In the genomic region with DNA sequence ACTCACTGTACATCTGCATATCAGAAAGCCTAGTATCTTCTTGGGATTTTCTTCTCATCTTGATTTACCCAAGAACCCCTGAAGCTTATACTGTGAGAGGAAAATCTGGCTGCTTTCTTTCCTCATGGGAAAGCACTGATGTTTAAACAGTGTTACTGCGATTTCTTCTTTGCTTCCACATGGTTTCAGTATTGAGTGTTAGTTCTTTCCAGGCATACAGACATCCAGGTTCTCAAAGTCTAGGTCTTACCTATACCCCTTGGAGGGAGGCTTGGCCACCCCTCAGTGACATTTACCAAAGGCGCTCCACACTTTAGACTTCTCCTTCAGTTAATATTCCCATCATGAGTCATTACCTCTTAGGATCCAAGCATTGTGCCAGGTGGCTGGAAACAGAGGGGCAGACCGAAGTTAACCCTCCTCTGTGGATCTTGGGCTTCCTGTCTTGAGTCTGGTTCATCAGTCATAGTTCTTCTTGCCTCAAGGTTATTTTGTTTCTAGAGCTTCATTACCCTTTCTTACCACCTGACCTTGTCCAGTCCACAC, we compare ENCODE assay signal across 11 cellular contexts.
A peak's percentile ranks its signal among the peaks of the same experiment; 100 is the strongest.
DNase-seq lines count a peak whose midpoint lies in the region; ATAC-seq and TF ChIP-seq lines count a peak whose summit lies in the region.
"Had no signal": no experiment of that assay in that cellular context is flagged by ENCODE, and none has a peak within 500 bp of the region (broad histone marks: within the 10 kb centered on the region; RNA-seq: fewer than 3 reads in every experiment).

No MANE protein-coding gene starts in this region.

- H2AFZ ChIP-seq in H9 (ENCODE audit: low read length) = no peak overlapping the region

- peak; percentile 41 for ATAC-seq in left lung
- ATAC-seq in GM21717 (IDR thresholded peaks at IDR 0.05; ENCODE audit: unreplicated experiment) = no peak
- no peak for ATAC-seq in naive thymus-derived CD4-positive, alpha-beta T cell
- ATAC-seq in HG03108 (IDR thresholded peaks at IDR 0.05; ENCODE audit: unreplicated experiment) = no peak

- H3K18ac ChIP-seq in H9 (ENCODE audit: insufficient read length, low read depth, low read length) = no peak overlapping the region

- no peak overlapping the region for H3K56ac ChIP-seq in H9 (ENCODE audit: insufficient read length, low read depth, low read length)

- POLR2A ChIA-PET in naive thymus-derived CD4-positive, alpha-beta T cell (lab: Charles Lee) = no interaction called here

- no peak overlapping the region for H3K14ac ChIP-seq in H9 (ENCODE audit: insufficient read depth, low read length)

- TF ChIP-seq POLR2A in testis (IDR thresholded peaks at IDR 0.05) = no peak

- CTCF ChIA-PET in naive thymus-derived CD4-positive, alpha-beta T cell (lab: Charles Lee) = no interaction called here

- H2BK120ac ChIP-seq in H9 (ENCODE audit: low read depth, low read length, poor library complexity, severe bottlenecking) = no peak overlapping the region

- H3K4me1 ChIP-seq in H9 (ENCODE audit: insufficient read depth, low read length) = peaks cover 3% of the 10 kb centered on the region; the same call in 1 of the 2 replicates
- H3K4me1 ChIP-seq in left lung = no peaks in the 10 kb centered on the region
- no peaks in the 10 kb centered on the region for H3K4me1 ChIP-seq in testis
- no peaks in the 10 kb centered on the region for H3K4me1 ChIP-seq in naive thymus-derived CD4-positive, alpha-beta T cell (ENCODE audit: control insufficient read depth in 2 of 2, insufficient read depth in 2 of 2, low read length in 2 of 2)
- H3K4me1 ChIP-seq: sigmoid colon had no signal

- H3K23me2 ChIP-seq in H9 (ENCODE audit: insufficient read length, low read depth, low read length, poor library complexity, severe bottlenecking) = no peaks in the 10 kb centered on the region

- H3K36me3 Mint-ChIP-seq in H9 (ENCODE audit: insufficient read depth in 1 of 3, low read depth in 3 of 3) = no peaks in the 10 kb centered on the region
- H3K36me3 Mint-ChIP-seq in naive thymus-derived CD4-positive, alpha-beta T cell = peaks cover 0 to 4% (median 0%) of the 10 kb centered on the region in 5 donors

- no peak overlapping the region for H2BK12ac ChIP-seq in H9 (ENCODE audit: insufficient read length, low read depth, low read length)

- no peak overlapping the region for H2BK5ac ChIP-seq in H9 (ENCODE audit: insufficient read length, low read length)

- no peak overlapping the region for H3K4me3 Mint-ChIP-seq in H9
- H3K4me3 Mint-ChIP-seq in naive thymus-derived CD4-positive, alpha-beta T cell = no peak overlapping the region
- H3K4me3 Mint-ChIP-seq: activated T-cell treated with anti-CD3 and anti-CD28 coated beads, Interleukin-2, amount 50 U/mL, for 24 hours; stimulated activated naive CD8-positive, alpha-beta T cell treated with anti-CD3 and anti-CD28 coated beads, Interleukin-15, Interleukin-2, amounts not matched to agents 100 ng/mL and 50 ng/mL, for 24 hours had no signal

- H3K27ac Mint-ChIP-seq in H9 = peak overlapping the region in 2 of 3 experiments; percentile 30 to 35; a peak in 1 of 7 replicates
- no peak overlapping the region for H3K27ac Mint-ChIP-seq in naive thymus-derived CD4-positive, alpha-beta T cell
- H3K27ac Mint-ChIP-seq: activated T-cell treated with anti-CD3 and anti-CD28 coated beads, Interleukin-2, amount 50 U/mL, for 24 hours; stimulated activated naive CD8-positive, alpha-beta T cell treated with anti-CD3 and anti-CD28 coated beads, Interleukin-15, Interleukin-2, amounts not matched to agents 100 ng/mL and 50 ng/mL, for 24 hours had no signal

- H3K9ac ChIP-seq in H9 (ENCODE audit: extremely low read depth, insufficient read length, low read length) = no peak overlapping the region

- H3K27me3 Mint-ChIP-seq in H9 (ENCODE audit: low read depth) = no peaks in the 10 kb centered on the region
- no peaks in the 10 kb centered on the region for H3K27me3 Mint-ChIP-seq in naive thymus-derived CD4-positive, alpha-beta T cell
- H3K27me3 Mint-ChIP-seq: activated T-cell treated with anti-CD3 and anti-CD28 coated beads, Interleukin-2, amount 50 U/mL, for 24 hours; stimulated activated naive CD8-positive, alpha-beta T cell treated with anti-CD3 and anti-CD28 coated beads, Interleukin-15, Interleukin-2, amounts not matched to agents 100 ng/mL and 50 ng/mL, for 24 hours had no signal

- no peak overlapping the region for H3K23ac ChIP-seq in H9 (ENCODE audit: insufficient read length, low read depth, low read length)

- H4K5ac ChIP-seq in H9 (ENCODE audit: insufficient read length, low read depth, low read length) = no peak overlapping the region

- no peak overlapping the region for H4K91ac ChIP-seq in H9 (ENCODE audit: insufficient read length, low read depth, low read length)

- H3K4me3 ChIP-seq in WI38 (ENCODE audit: low read depth, low read length) (no peak overlapping the region), left lung (no peak overlapping the region), testis (no peak overlapping the region)
- no peak overlapping the region for H3K4me3 ChIP-seq in naive thymus-derived CD4-positive, alpha-beta T cell (ENCODE audit: low read length)
- H3K4me3 ChIP-seq: sigmoid colon had no signal

- no peaks in the 10 kb centered on the region for H3K79me1 ChIP-seq in H9 (ENCODE audit: insufficient read depth, low read depth, low read length, poor library complexity, severe bottlenecking)

- no peaks in the 10 kb centered on the region for H3K79me2 ChIP-seq in H9 (ENCODE audit: insufficient read depth, low read length)

- no peak overlapping the region for H2BK15ac ChIP-seq in H9 (ENCODE audit: low read depth, low read length)

- H3T11ph ChIP-seq in H9 (ENCODE audit: low read length) = no peak overlapping the region

- H3K4ac ChIP-seq in H9 (ENCODE audit: low read depth, low read length) = no peak overlapping the region

- H3K4me2 ChIP-seq in H9 (ENCODE audit: insufficient read depth, insufficient read length, low read length) = no peak overlapping the region

- TF ChIP-seq CTCF in H9 (conservative IDR thresholded peaks at IDR 0.05) = peak; percentile 65
- TF ChIP-seq CTCF in WI38 (IDR thresholded peaks at IDR 0.05; ENCODE audit: low read depth, low read length) = 0 out of 2 replicates have a peak, but pooled peaks have one; percentile 9
- no peak for TF ChIP-seq CTCF in left lung (IDR thresholded peaks at IDR 0.05)
- no peak for TF ChIP-seq CTCF in testis (IDR thresholded peaks at IDR 0.05)

- no peak overlapping the region for H2BK20ac ChIP-seq in H9 (ENCODE audit: low read depth, low read length, poor library complexity, severe bottlenecking)

- H4K20me1 ChIP-seq in H9 (ENCODE audit: control insufficient read depth, insufficient read depth, insufficient read length) = no peaks in the 10 kb centered on the region

- H3K4me1 Mint-ChIP-seq in H9 = peaks cover 11 to 36% of the 10 kb centered on the region in 2 experiments
- H3K4me1 Mint-ChIP-seq in naive thymus-derived CD4-positive, alpha-beta T cell = no peaks in the 10 kb centered on the region

- H3K27me3 ChIP-seq in H9 (ENCODE audit: insufficient read depth, low read length) (no peaks in the 10 kb centered on the region), left lung (no peaks in the 10 kb centered on the region), testis (no peaks in the 10 kb centered on the region)
- no peaks in the 10 kb centered on the region for H3K27me3 ChIP-seq in naive thymus-derived CD4-positive, alpha-beta T cell (ENCODE audit: control insufficient read depth in 2 of 2, insufficient read depth in 2 of 2, low read length in 2 of 2)
- H3K27me3 ChIP-seq: sigmoid colon had no signal

- H3K36me3 ChIP-seq in left lung (no peaks in the 10 kb centered on the region), testis (ENCODE audit: low read depth, missing control alignments) (no peaks in the 10 kb centered on the region)
- H3K36me3 ChIP-seq in naive thymus-derived CD4-positive, alpha-beta T cell (ENCODE audit: control insufficient read depth in 2 of 3, insufficient read depth in 3 of 3, low read length in 3 of 3) = no peaks in the 10 kb centered on the region
- H3K36me3 ChIP-seq: sigmoid colon had no signal

- no peaks in the 10 kb centered on the region for H3K9me3 ChIP-seq in H9 (ENCODE audit: control insufficient read depth, low read depth, low read length)
- H3K9me3 ChIP-seq in left lung = no peaks in the 10 kb centered on the region
- no peaks in the 10 kb centered on the region for H3K9me3 ChIP-seq in testis
- H3K9me3 ChIP-seq in naive thymus-derived CD4-positive, alpha-beta T cell (ENCODE audit: control insufficient read depth in 2 of 3, low read length in 3 of 3) = no peaks in the 10 kb centered on the region
- H3K9me3 ChIP-seq: sigmoid colon had no signal

- H3K9me3 Mint-ChIP-seq in H9 = no peaks in the 10 kb centered on the region
- no peaks in the 10 kb centered on the region for H3K9me3 Mint-ChIP-seq in naive thymus-derived CD4-positive, alpha-beta T cell
- H3K9me3 Mint-ChIP-seq: stimulated activated naive CD8-positive, alpha-beta T cell treated with anti-CD3 and anti-CD28 coated beads, Interleukin-15, Interleukin-2, amounts not matched to agents 100 ng/mL and 50 ng/mL, for 24 hours had no signal

- WGBS in H9 (ENCODE audit: extremely low coverage, insufficient read length, low lambda C conversion rate) = no CpG with 5 or more reads among the region's 3 CpGs
- 74 to 77% methylated on average over 3 of the region's 3 CpGs for WGBS in testis, 2 donors

- DNase-seq in DMS53 treated with DMSO at 0.1 percent for 48 hours (lab: John Stamatoyannopoulos, UW; ENCODE audit: unreplicated experiment) (peak; percentile 57), H9 (no peak), left lung (no peak), testis (no peak)
- no peak for DNase-seq in naive thymus-derived CD4-positive, alpha-beta T cell
- DNase-seq: activated T-cell treated with anti-CD3 and anti-CD28 coated beads, Interleukin-2, amount 50 U/mL, for 24 hours; sigmoid colon had no signal

- H3K27ac ChIP-seq in H9 (ENCODE audit: insufficient read length, low read depth, low read length) = no peak overlapping the region
- H3K27ac ChIP-seq in left lung = no peak overlapping the region
- no peak overlapping the region for H3K27ac ChIP-seq in testis
- no peak overlapping the region for H3K27ac ChIP-seq in naive thymus-derived CD4-positive, alpha-beta T cell (ENCODE audit: low read depth, low read length)
- H3K27ac ChIP-seq: sigmoid colon had no signal

- H4K8ac ChIP-seq in H9 (replicated peaks; ENCODE audit: insufficient read length, low read depth, low read length) = no peak overlapping the region

- intact Hi-C loops in left lung (cut with DNase I) (no loop called here), testis (cut with DNase I; ENCODE audit: low total_unique reads) (no loop called here)
- intact Hi-C loops in naive thymus-derived CD4-positive, alpha-beta T cell (cut with micrococcal nuclease) = no loop called here

- H2AK5ac ChIP-seq in H9 (ENCODE audit: insufficient read length, low read length) = no peak overlapping the region

Comparison
In these comparisons a context has a peak if more than half of its experiments do, and no peak if none do; other contexts are left out.
1. H3K27ac Mint-ChIP-seq: peak in H9 (2 of 3); none in naive thymus-derived CD4-positive, alpha-beta T cell (0 of 9).
2. CTCF ChIP-seq: peak in H9 (single experiment) and WI38 (single experiment); none in left lung (0 of 2) and testis (0 of 3).